Comparison of ENCODE assay signal across 9 cellular contexts in genomic region chr20:58229198-58229802, GRCh38. TPM values are rescaled to one million over a fixed set of nuclear protein-coding genes. Genes with fewer than 3 reads are reported as not detected.
DNase-seq lines count a peak whose midpoint lies in the region; ATAC-seq and TF ChIP-seq lines count a peak whose summit lies in the region.
"Had no signal": no experiment of that assay in that cellular context is flagged by ENCODE, and none has a peak within 500 bp of the region (broad histone marks: within the 10 kb centered on the region; RNA-seq: fewer than 3 reads in every experiment).

No MANE protein-coding gene starts in this region.

- H3K9me3 Mint-ChIP-seq in activated naive CD4-positive, alpha-beta T cell treated with anti-CD3 and anti-CD28 coated beads, Interleukin-2, amount 50 U/mL, for 24 hours = no peaks in the 10 kb centered on the region
- H3K9me3 Mint-ChIP-seq in activated CD8-positive, alpha-beta T cell treated with anti-CD3 and anti-CD28 coated beads for 36 hours = no peaks in the 10 kb centered on the region

- ATAC-seq in activated CD8-positive, alpha-beta T cell treated with anti-CD3 and anti-CD28 coated beads for 36 hours = no peak

- H3K36me3 ChIP-seq in iPS-20b (ENCODE audit: insufficient read depth, low read depth, low read length) (no peaks in the 10 kb centered on the region), vagina (no peaks in the 10 kb centered on the region)

- no peak for DNase-seq in activated naive CD4-positive, alpha-beta T cell treated with anti-CD3 and anti-CD28 coated beads, Interleukin-2, amount 50 U/mL, for 16 hours
- DNase-seq in activated CD8-positive, alpha-beta T cell treated with anti-CD3 and anti-CD28 coated beads for 36 hours = no peak
- peak; percentile 13 to 16 for DNase-seq in vagina (ENCODE audit: extremely low spot score in 2 of 2)
- DNase-seq in KG1 (lab: John Stamatoyannopoulos, UW) = no peak
- no peak for DNase-seq in RKO (ENCODE audit: low spot score)
- DNase-seq in DMS 273 treated with DMSO at 0.1 percent for 48 hours (lab: John Stamatoyannopoulos, UW) = no peak
- DNase-seq: NCI-H510A treated with DMSO at 0.1 percent for 48 hours had no signal

- H3K27ac ChIP-seq in iPS-20b (ENCODE audit: low read length) (peak overlapping the region; percentile 70), vagina (no peak overlapping the region)

- H3K27me3 ChIP-seq in iPS-20b (ENCODE audit: insufficient read depth, low read length) = peaks cover 54% of the 10 kb centered on the region
- H3K27me3 ChIP-seq in vagina = no peaks in the 10 kb centered on the region

- H3K4me1 ChIP-seq in iPS-20b (ENCODE audit: insufficient read depth, low read length) (peaks cover 8% of the 10 kb centered on the region; the same call in 1 of the 2 replicates), vagina (no peaks in the 10 kb centered on the region)

- H3K9ac ChIP-seq in iPS-20b (ENCODE audit: low read depth, low read length) = peak overlapping the region; percentile 96; the same call in 1 of the 2 replicates

- H3K27me3 Mint-ChIP-seq in activated naive CD4-positive, alpha-beta T cell treated with anti-CD3 and anti-CD28 coated beads, Interleukin-2, amount 50 U/mL, for 24 hours = peaks cover 34% of the 10 kb centered on the region
- peaks cover 40% of the 10 kb centered on the region for H3K27me3 Mint-ChIP-seq in activated CD8-positive, alpha-beta T cell treated with anti-CD3 and anti-CD28 coated beads for 36 hours

- CTCF ChIA-PET in activated CD8-positive, alpha-beta T cell treated with anti-CD3 and anti-CD28 coated beads for 36 hours (lab: Charles Lee) = no interaction called here

- intact Hi-C loops in activated CD8-positive, alpha-beta T cell treated with anti-CD3 and anti-CD28 coated beads for 36 hours (cut with micrococcal nuclease) = no loop called here
- intact Hi-C loops in vagina (cut with DNase I) = no loop called here

- POLR2A ChIA-PET in activated CD8-positive, alpha-beta T cell treated with anti-CD3 and anti-CD28 coated beads for 36 hours (lab: Charles Lee) = no interaction called here

- peaks cover 17% of the 10 kb centered on the region for H3K4me1 Mint-ChIP-seq in activated naive CD4-positive, alpha-beta T cell treated with anti-CD3 and anti-CD28 coated beads, Interleukin-2, amount 50 U/mL, for 24 hours
- peaks cover 13% of the 10 kb centered on the region for H3K4me1 Mint-ChIP-seq in activated CD8-positive, alpha-beta T cell treated with anti-CD3 and anti-CD28 coated beads for 36 hours (ENCODE audit: low read depth)

- H3K36me3 Mint-ChIP-seq in activated naive CD4-positive, alpha-beta T cell treated with anti-CD3 and anti-CD28 coated beads, Interleukin-2, amount 50 U/mL, for 24 hours = peaks cover 7% of the 10 kb centered on the region
- H3K36me3 Mint-ChIP-seq in activated CD8-positive, alpha-beta T cell treated with anti-CD3 and anti-CD28 coated beads for 36 hours (ENCODE audit: low read depth) = peaks cover 11% of the 10 kb centered on the region

- H3K9me3 ChIP-seq in iPS-20b (ENCODE audit: insufficient read depth, low read depth, low read length) (no peaks in the 10 kb centered on the region), vagina (no peaks in the 10 kb centered on the region)

- no peak for TF ChIP-seq POLR2A in vagina (IDR thresholded peaks at IDR 0.05)

- peak overlapping the region; percentile 76 for H3K4me3 ChIP-seq in iPS-20b (ENCODE audit: low read length)
- H3K4me3 ChIP-seq in vagina = no peak overlapping the region

- TF ChIP-seq CTCF in activated CD8-positive, alpha-beta T cell treated with anti-CD3 and anti-CD28 coated beads for 36 hours (IDR thresholded peaks at IDR 0.05) = no peak
- no peak for TF ChIP-seq CTCF in vagina (IDR thresholded peaks at IDR 0.05)

- H3K4me3 Mint-ChIP-seq in activated naive CD4-positive, alpha-beta T cell treated with anti-CD3 and anti-CD28 coated beads, Interleukin-2, amount 50 U/mL, for 24 hours = peak overlapping the region; percentile 73
- H3K4me3 Mint-ChIP-seq in activated CD8-positive, alpha-beta T cell treated with anti-CD3 and anti-CD28 coated beads for 36 hours = peak overlapping the region; percentile 62

- no peak overlapping the region for H3K27ac Mint-ChIP-seq in activated naive CD4-positive, alpha-beta T cell treated with anti-CD3 and anti-CD28 coated beads, Interleukin-2, amount 50 U/mL, for 24 hours
- no peak overlapping the region for H3K27ac Mint-ChIP-seq in activated CD8-positive, alpha-beta T cell treated with anti-CD3 and anti-CD28 coated beads for 36 hours

RNA-seq across cellular contexts. Expression of gene ANKRD60, which starts 0.8 kb away (rescaled TPM):
- not detected for total RNA-seq in activated CD8-positive, alpha-beta T cell treated with anti-CD3 and anti-CD28 coated beads for 36 hours
- total RNA-seq in vagina = not detected

Comparison
In these comparisons a context has a peak if more than half of its experiments do, and no peak if none do; other contexts are left out.
1. DNase-seq: peak in vagina (2 of 2); none in activated naive CD4-positive, alpha-beta T cell treated with anti-CD3 and anti-CD28 coated beads, Interleukin-2, amount 50 U/mL, for 16 hours (single experiment), activated CD8-positive, alpha-beta T cell treated with anti-CD3 and anti-CD28 coated beads for 36 hours (single experiment), KG1 (single experiment), RKO (single experiment) and DMS 273 treated with DMSO at 0.1 percent for 48 hours (single experiment).